ENCODE assay signal across 8 cellular contexts in genomic region chr5:112930082-112930344, GRCh38. TPM values are rescaled to one million over a fixed set of nuclear protein-coding genes. Genes with fewer than 3 reads are reported as not detected.
DNase-seq lines count a peak whose midpoint lies in the region; ATAC-seq, FAIRE-seq and TF ChIP-seq lines count a peak whose summit lies in the region.

No MANE protein-coding gene starts in this region.

- in situ Hi-C loops in KBM-7 (cut with MboI; ENCODE audit: low pct_unique_long_range_greater_than_20kb, low sequenced_read_pairs), result no loop called here

- no TSS peak for BruUV-seq in Calu3 (replicated peaks; lab: Mats Ljungman, UMichigan)

- H3K4me1 ChIP-seq in SJCRH30 (no peaks in the 10 kb centered on the region), uterus (no peaks in the 10 kb centered on the region)

- TF ChIP-seq CTCF in Calu3 (IDR thresholded peaks at IDR 0.05; ENCODE audit: unreplicated experiment) (no peak), uterus (IDR thresholded peaks at IDR 0.05) (no peak)

- no peak overlapping the region for H3K4me3 Mint-ChIP-seq in dendritic cell treated with granulocyte-macrophage colony-stimulating factor and Interleukin-4, amounts not matched to agents 40 ng/mL and 50 ng/mL, for 4 days
- H3K4me3 Mint-ChIP-seq in Calu3 (ENCODE audit: low read depth, unreplicated experiment), result no peak overlapping the region

- no peaks in the 10 kb centered on the region for H3K27me3 ChIP-seq in SJCRH30
- no peaks in the 10 kb centered on the region for H3K27me3 ChIP-seq in uterus

- intact Hi-C loops in dendritic cell treated with granulocyte-macrophage colony-stimulating factor and Interleukin-4, amounts not matched to agents 40 ng/mL and 50 ng/mL, for 4 days (cut with micrococcal nuclease), result no loop called here
- intact Hi-C loops in Calu3 (cut with micrococcal nuclease; ENCODE audit: unreplicated experiment) (no loop called here), uterus (cut with DNase I; ENCODE audit: low total_unique reads) (no loop called here)

- H3K27ac ChIP-seq in SJCRH30, result no peak overlapping the region
- no peak overlapping the region for H3K27ac ChIP-seq in uterus

- peaks cover 5% of the 10 kb centered on the region for H3K36me3 Mint-ChIP-seq in dendritic cell treated with granulocyte-macrophage colony-stimulating factor and Interleukin-4, amounts not matched to agents 40 ng/mL and 50 ng/mL, for 4 days (ENCODE audit: low read depth)
- H3K36me3 Mint-ChIP-seq in Calu3 (ENCODE audit: insufficient read depth, unreplicated experiment), result no peaks in the 10 kb centered on the region

- H3K9me3 Mint-ChIP-seq in dendritic cell treated with granulocyte-macrophage colony-stimulating factor and Interleukin-4, amounts not matched to agents 40 ng/mL and 50 ng/mL, for 4 days, result peaks cover 9% of the 10 kb centered on the region
- no peaks in the 10 kb centered on the region for H3K9me3 Mint-ChIP-seq in Calu3 (ENCODE audit: low read depth, unreplicated experiment)

- peak; percentile 83 for FAIRE-seq in GM18507 (lab: Jason Lieb, UNC)

- CTCF ChIA-PET in Calu3 (lab: Charles Lee), result no interaction called here

- peak overlapping the region; percentile 77 for H3K27ac Mint-ChIP-seq in dendritic cell treated with granulocyte-macrophage colony-stimulating factor and Interleukin-4, amounts not matched to agents 40 ng/mL and 50 ng/mL, for 4 days
- H3K27ac Mint-ChIP-seq in Calu3 (ENCODE audit: unreplicated experiment), result no peak overlapping the region

- H3K36me3 ChIP-seq in SJCRH30, result no peaks in the 10 kb centered on the region
- no peaks in the 10 kb centered on the region for H3K36me3 ChIP-seq in uterus

- TF ChIP-seq POLR2A in uterus (IDR thresholded peaks at IDR 0.05), result no peak

- H3K9me3 ChIP-seq in SJCRH30 (replicated peaks) (no peaks in the 10 kb centered on the region), uterus (no peaks in the 10 kb centered on the region)

- peak; percentile 42 for ATAC-seq in GM21619 (IDR thresholded peaks at IDR 0.05; ENCODE audit: unreplicated experiment)

- no peak overlapping the region for H3K4me3 ChIP-seq in SJCRH30
- H3K4me3 ChIP-seq in uterus, result no peak overlapping the region

- no peaks in the 10 kb centered on the region for H3K27me3 Mint-ChIP-seq in dendritic cell treated with granulocyte-macrophage colony-stimulating factor and Interleukin-4, amounts not matched to agents 40 ng/mL and 50 ng/mL, for 4 days
- no peaks in the 10 kb centered on the region for H3K27me3 Mint-ChIP-seq in Calu3 (ENCODE audit: unreplicated experiment)

- no peak for DNase-seq in GM18507 (ENCODE audit: extremely low spot score, insufficient read length, low read depth)
- DNase-seq in KBM-7, result peak; percentile 92
- DNase-seq in SJCRH30, result no peak
- DNase-seq in Calu3, result no peak
- no peak for DNase-seq in uterus
- no peak for DNase-seq in DMS153 treated with DMSO at 0.1 percent for 48 hours (lab: John Stamatoyannopoulos, UW; ENCODE audit: unreplicated experiment)

- peaks cover 62% of the 10 kb centered on the region for H3K4me1 Mint-ChIP-seq in dendritic cell treated with granulocyte-macrophage colony-stimulating factor and Interleukin-4, amounts not matched to agents 40 ng/mL and 50 ng/mL, for 4 days (ENCODE audit: low read depth)
- H3K4me1 Mint-ChIP-seq in Calu3 (ENCODE audit: low read depth, unreplicated experiment), result no peaks in the 10 kb centered on the region

RNA-seq across cellular contexts. Expression of gene REEP5, which starts 8.0 kb away (rescaled TPM):
- 24.9 and 30.7 TPM in 2 replicates for total RNA-seq in SJCRH30 (2014; rRNA removed; shearing (Covaris generic))
- 123 and 130 TPM in 2 replicates for total RNA-seq in Calu3 (2022)
- total RNA-seq in uterus, result 10 to 100 TPM; 35.6 to 77.1 (median 56.2) TPM

RNA-seq across cellular contexts. Expression of gene DCP2, which starts 46.6 kb away (rescaled TPM):
- 84.7 and 91.3 TPM in 2 replicates for total RNA-seq in SJCRH30 (2014; rRNA removed; shearing (Covaris generic))
- 56.0 and 57.8 TPM in 2 replicates for total RNA-seq in Calu3 (2022)
- 100 to 1,000 TPM in 1 of 4 donors, 10 to 100 TPM in 3; 11.2 to 124 (median 27.6) TPM for total RNA-seq in uterus
